In the genomic region with DNA sequence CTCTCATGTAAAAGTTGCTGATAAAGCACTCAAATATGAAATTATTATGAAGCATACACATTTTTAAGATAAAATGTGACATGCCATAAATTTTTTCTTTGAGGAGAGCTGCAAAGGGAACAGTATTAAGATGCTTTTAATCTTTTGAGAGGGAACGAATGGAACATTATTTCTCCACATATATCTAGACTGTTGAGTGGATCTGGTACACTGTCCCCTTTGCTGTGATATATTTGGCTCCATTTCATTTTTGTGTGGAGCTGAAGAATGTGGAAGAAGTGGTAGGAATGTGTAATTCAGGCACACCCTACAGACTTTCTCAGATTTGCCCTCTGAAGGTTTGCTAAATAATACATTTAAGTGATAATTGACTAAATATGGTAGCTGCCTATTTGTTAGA, we compare ENCODE assay signal across 16 cellular contexts. TPM values are rescaled to one million over a fixed set of nuclear protein-coding genes. Genes with fewer than 3 reads are reported as not detected.
DNase-seq lines count a peak whose midpoint lies in the region; ATAC-seq and TF ChIP-seq lines count a peak whose summit lies in the region.
"Had no signal": no experiment of that assay in that cellular context is flagged by ENCODE, and none has a peak within 500 bp of the region (broad histone marks: within the 10 kb centered on the region; RNA-seq: fewer than 3 reads in every experiment).

No MANE protein-coding gene starts in this region.

- no peaks in the 10 kb centered on the region for H3K4me1 ChIP-seq in CD8-positive, alpha-beta T cell (ENCODE audit: insufficient read depth, low read length)
- H3K4me1 ChIP-seq: SJSA1 had no signal

- H3K27ac ChIP-seq in CD8-positive, alpha-beta T cell (ENCODE audit: low read depth, low read length): no peak overlapping the region
- H3K27ac ChIP-seq: esophagus squamous epithelium, SJSA1 had no signal

- H3K27ac Mint-ChIP-seq in CD8-positive, alpha-beta T cell: no peak overlapping the region

- CTCF ChIA-PET in CD8-positive, alpha-beta T cell (lab: Charles Lee): interaction anchor here (1.0 to 1.2 kb wide), 3 partner anchors 8 to 512 kb away, joined by 3 to 4 read pairs (median 3); no protein-coding TSS in a partner anchor

- TF ChIP-seq CTCF in fibroblast of mammary gland (conservative IDR thresholded peaks at IDR 0.05; ENCODE audit: control insufficient read depth, insufficient read depth, low read depth, low read length): peak; percentile 20
- no peak for TF ChIP-seq CTCF in CD8-positive, alpha-beta T cell (IDR thresholded peaks at IDR 0.05)

- ATAC-seq in GM19397 (IDR thresholded peaks at IDR 0.05; ENCODE audit: unreplicated experiment): no peak
- ATAC-seq in CD8-positive, alpha-beta T cell: no peak
- ATAC-seq in HG03521 (IDR thresholded peaks at IDR 0.05; ENCODE audit: unreplicated experiment): no peak
- ATAC-seq: K562 had no signal

- intact Hi-C loops in CD8-positive, alpha-beta T cell (cut with DNase I, micrococcal nuclease): no loop called here

- peaks cover 11% of the 10 kb centered on the region for H3K4me1 Mint-ChIP-seq in CD8-positive, alpha-beta T cell (ENCODE audit: low read depth)

- no peak overlapping the region for H3K4me3 ChIP-seq in fibroblast of mammary gland (ENCODE audit: control insufficient read depth, low read depth, low read length)
- H3K4me3 ChIP-seq in CD8-positive, alpha-beta T cell (ENCODE audit: low read depth, low read length): no peak overlapping the region
- H3K4me3 ChIP-seq: esophagus squamous epithelium, K562, SJSA1 had no signal

- no peaks in the 10 kb centered on the region for H3K27me3 Mint-ChIP-seq in CD8-positive, alpha-beta T cell (ENCODE audit: low read depth)
- H3K27me3 Mint-ChIP-seq: CD8-positive, alpha-beta memory T cell had no signal

- no peaks in the 10 kb centered on the region for H3K27me3 ChIP-seq in CD8-positive, alpha-beta T cell (ENCODE audit: insufficient read depth, low read length)
- H3K27me3 ChIP-seq: esophagus squamous epithelium, SJSA1 had no signal

- H3K4me3 Mint-ChIP-seq in CD8-positive, alpha-beta T cell: no peak overlapping the region
- H3K4me3 Mint-ChIP-seq: CD8-positive, alpha-beta memory T cell had no signal

- POLR2A ChIA-PET in CD8-positive, alpha-beta T cell (lab: Charles Lee): no interaction called here

- peaks cover 18% of the 10 kb centered on the region for H3K36me3 Mint-ChIP-seq in CD8-positive, alpha-beta T cell

- DNase-seq in AG20443 (ENCODE audit: low spot score) (peak; percentile 56), RPMI7951 (ENCODE audit: low read depth) (peak; percentile 14), fibroblast of mammary gland (ENCODE audit: low read depth) (no peak), renal cortical epithelial cell (ENCODE audit: low read depth) (peak; percentile 41), NCI-H1105 (lab: John Stamatoyannopoulos, UW) (no peak)
- DNase-seq in CD8-positive, alpha-beta T cell: no peak
- DNase-seq: activated naive CD4-positive, alpha-beta T cell treated with Interleukin-2 at 50 U/mL for 16 hours; CD8-positive, alpha-beta memory T cell; esophagus squamous epithelium; NCI-H187; stimulated activated CD4-positive, alpha-beta T cell treated with anti-CD3 and anti-CD28 coated beads, Interleukin-4, amount 100 ng/mL, for 4 hours; stimulated activated naive CD4-positive, alpha-beta T cell treated with Interleukin-2 at 50 U/mL for 16 hours had no signal

- no peaks in the 10 kb centered on the region for H3K9me3 Mint-ChIP-seq in CD8-positive, alpha-beta T cell
- H3K9me3 Mint-ChIP-seq: CD8-positive, alpha-beta memory T cell had no signal

- H3K9me3 ChIP-seq in CD8-positive, alpha-beta T cell (ENCODE audit: low read length): no peaks in the 10 kb centered on the region
- H3K9me3 ChIP-seq: esophagus squamous epithelium, SJSA1 had no signal

- H3K36me3 ChIP-seq in CD8-positive, alpha-beta T cell (ENCODE audit: insufficient read depth, low read length): no peaks in the 10 kb centered on the region
- H3K36me3 ChIP-seq: SJSA1 had no signal

RNA-seq across cellular contexts. Expression of a gene that starts 31.7 kb away (rescaled TPM):
- 140 and 171 TPM in 2 replicates for total RNA-seq in RPMI7951 (2014; rRNA removed; shearing (Covaris generic))
- total RNA-seq in renal cortical epithelial cell: 99.7 and 152 TPM in 2 replicates
- total RNA-seq in CD8-positive, alpha-beta T cell: 1 to 10 TPM; 4.3 to 5.0 TPM

Comparison
In these comparisons a context has a peak if more than half of its experiments do, and no peak if none do; other contexts are left out.
1. DNase-seq: peak in AG20443 (single experiment), RPMI7951 (single experiment) and renal cortical epithelial cell (single experiment); none in fibroblast of mammary gland (single experiment), CD8-positive, alpha-beta T cell (0 of 7) and NCI-H1105 (single experiment).
2. RNA of a gene that starts 31.7 kb away (total RNA-seq): 99.7 to 152 TPM in renal cortical epithelial cell and 140 to 171 TPM in RPMI7951; 4.3 to 5.0 TPM in CD8-positive, alpha-beta T cell; every median in the first group is over 10 times any median in the second.